Comparison of ENCODE assay signal across 6 cellular contexts in genomic region chr16:5826332-5826731, GRCh38.
"Had no signal": no experiment of that assay in that cellular context is flagged by ENCODE, and none has a peak within 500 bp of the region (broad histone marks: within the 10 kb centered on the region; RNA-seq: fewer than 3 reads in every experiment).

No MANE protein-coding gene starts in this region.

- ATAC-seq: HepG2 had no signal

- FAIRE-seq: HepG2, HTR-8/SVneo had no signal

- DNase-seq: IMR-90, KG1 had no signal

- H3K9ac ChIP-seq: KMS-11 had no signal

- H3K27ac ChIP-seq: HL-60, KMS-11 had no signal

- H3K4me2 ChIP-seq: KMS-11 had no signal
